Comparison of ENCODE assay signal across 1 cellular context in the genomic region with DNA sequence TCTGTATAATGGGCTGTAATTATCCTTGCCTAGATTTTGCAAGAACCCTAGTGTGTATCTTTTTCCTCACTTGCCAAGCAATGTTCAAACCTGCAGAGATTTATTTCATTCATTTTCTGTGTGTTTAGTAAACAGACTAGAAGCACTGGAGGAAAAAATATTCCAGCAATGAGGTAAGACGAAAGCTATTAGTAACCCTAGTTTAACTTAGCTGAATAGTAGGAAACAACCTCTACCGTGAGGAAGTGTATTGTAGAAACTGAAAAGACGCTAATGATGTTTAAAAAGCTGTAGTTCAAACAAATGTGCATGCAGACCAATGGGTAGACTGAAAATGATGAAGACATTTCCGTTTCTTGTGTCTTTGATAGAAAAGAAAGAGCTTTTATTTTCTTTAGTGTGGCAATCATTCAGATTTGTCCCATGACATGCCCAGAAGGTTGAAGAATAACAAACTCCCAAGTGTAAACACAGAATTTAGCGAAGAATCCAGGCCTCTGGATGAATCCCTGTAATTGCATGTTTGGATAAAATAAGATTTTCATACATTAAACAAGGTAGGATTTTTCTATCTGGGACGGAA.
TF ChIP-seq lines count a peak whose summit lies in the region.

No MANE protein-coding gene starts in this region.

TF ChIP-seq in SK-N-SH treated with all-trans-retinoic acid at 6 μM for 48 hours, 23 proteins besides CTCF, POLR2A, EP300 and RAD21 (continued from another document):
- TF ChIP-seq, protein P1, sequence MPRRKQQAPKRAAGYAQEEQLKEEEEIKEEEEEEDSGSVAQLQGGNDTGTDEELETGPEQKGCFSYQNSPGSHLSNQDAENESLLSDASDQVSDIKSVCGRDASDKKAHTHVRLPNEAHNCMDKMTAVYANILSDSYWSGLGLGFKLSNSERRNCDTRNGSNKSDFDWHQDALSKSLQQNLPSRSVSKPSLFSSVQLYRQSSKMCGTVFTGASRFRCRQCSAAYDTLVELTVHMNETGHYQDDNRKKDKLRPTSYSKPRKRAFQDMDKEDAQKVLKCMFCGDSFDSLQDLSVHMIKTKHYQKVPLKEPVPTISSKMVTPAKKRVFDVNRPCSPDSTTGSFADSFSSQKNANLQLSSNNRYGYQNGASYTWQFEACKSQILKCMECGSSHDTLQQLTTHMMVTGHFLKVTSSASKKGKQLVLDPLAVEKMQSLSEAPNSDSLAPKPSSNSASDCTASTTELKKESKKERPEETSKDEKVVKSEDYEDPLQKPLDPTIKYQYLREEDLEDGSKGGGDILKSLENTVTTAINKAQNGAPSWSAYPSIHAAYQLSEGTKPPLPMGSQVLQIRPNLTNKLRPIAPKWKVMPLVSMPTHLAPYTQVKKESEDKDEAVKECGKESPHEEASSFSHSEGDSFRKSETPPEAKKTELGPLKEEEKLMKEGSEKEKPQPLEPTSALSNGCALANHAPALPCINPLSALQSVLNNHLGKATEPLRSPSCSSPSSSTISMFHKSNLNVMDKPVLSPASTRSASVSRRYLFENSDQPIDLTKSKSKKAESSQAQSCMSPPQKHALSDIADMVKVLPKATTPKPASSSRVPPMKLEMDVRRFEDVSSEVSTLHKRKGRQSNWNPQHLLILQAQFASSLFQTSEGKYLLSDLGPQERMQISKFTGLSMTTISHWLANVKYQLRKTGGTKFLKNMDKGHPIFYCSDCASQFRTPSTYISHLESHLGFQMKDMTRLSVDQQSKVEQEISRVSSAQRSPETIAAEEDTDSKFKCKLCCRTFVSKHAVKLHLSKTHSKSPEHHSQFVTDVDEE (CRISPR knock-in tag; IDR thresholded peaks at IDR 0.05), result no peak
- no peak for TF ChIP-seq TCF4 (CRISPR knock-in tag; IDR thresholded peaks at IDR 0.05; ENCODE audit: borderline replicate concordance)
- no peak for TF ChIP-seq BACH2 (CRISPR knock-in tag; IDR thresholded peaks at IDR 0.05; ENCODE audit: borderline replicate concordance)
- TF ChIP-seq, protein P2, sequence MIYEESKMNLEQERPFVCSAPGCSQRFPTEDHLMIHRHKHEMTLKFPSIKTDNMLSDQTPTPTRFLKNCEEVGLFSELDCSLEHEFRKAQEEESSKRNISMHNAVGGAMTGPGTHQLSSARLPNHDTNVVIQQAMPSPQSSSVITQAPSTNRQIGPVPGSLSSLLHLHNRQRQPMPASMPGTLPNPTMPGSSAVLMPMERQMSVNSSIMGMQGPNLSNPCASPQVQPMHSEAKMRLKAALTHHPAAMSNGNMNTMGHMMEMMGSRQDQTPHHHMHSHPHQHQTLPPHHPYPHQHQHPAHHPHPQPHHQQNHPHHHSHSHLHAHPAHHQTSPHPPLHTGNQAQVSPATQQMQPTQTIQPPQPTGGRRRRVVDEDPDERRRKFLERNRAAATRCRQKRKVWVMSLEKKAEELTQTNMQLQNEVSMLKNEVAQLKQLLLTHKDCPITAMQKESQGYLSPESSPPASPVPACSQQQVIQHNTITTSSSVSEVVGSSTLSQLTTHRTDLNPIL (CRISPR knock-in tag; IDR thresholded peaks at IDR 0.05; ENCODE audit: low read depth), result no peak
- TF ChIP-seq ZNF8 (CRISPR knock-in tag; IDR thresholded peaks at IDR 0.05), result no peak
- TF ChIP-seq, protein P3, sequence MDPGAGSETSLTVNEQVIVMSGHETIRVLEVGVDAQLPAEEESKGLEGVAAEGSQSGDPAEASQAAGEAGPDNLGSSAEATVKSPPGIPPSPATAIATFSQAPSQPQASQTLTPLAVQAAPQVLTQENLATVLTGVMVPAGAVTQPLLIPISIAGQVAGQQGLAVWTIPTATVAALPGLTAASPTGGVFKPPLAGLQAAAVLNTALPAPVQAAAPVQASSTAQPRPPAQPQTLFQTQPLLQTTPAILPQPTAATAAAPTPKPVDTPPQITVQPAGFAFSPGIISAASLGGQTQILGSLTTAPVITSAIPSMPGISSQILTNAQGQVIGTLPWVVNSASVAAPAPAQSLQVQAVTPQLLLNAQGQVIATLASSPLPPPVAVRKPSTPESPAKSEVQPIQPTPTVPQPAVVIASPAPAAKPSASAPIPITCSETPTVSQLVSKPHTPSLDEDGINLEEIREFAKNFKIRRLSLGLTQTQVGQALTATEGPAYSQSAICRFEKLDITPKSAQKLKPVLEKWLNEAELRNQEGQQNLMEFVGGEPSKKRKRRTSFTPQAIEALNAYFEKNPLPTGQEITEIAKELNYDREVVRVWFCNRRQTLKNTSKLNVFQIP (CRISPR knock-in tag; IDR thresholded peaks at IDR 0.05; ENCODE audit: borderline replicate concordance, low read depth), result no peak
- no peak for TF ChIP-seq ZNF70 (CRISPR knock-in tag; IDR thresholded peaks at IDR 0.05)
- TF ChIP-seq OSR1 (CRISPR knock-in tag; IDR thresholded peaks at IDR 0.05), result no peak
- TF ChIP-seq, protein P4, sequence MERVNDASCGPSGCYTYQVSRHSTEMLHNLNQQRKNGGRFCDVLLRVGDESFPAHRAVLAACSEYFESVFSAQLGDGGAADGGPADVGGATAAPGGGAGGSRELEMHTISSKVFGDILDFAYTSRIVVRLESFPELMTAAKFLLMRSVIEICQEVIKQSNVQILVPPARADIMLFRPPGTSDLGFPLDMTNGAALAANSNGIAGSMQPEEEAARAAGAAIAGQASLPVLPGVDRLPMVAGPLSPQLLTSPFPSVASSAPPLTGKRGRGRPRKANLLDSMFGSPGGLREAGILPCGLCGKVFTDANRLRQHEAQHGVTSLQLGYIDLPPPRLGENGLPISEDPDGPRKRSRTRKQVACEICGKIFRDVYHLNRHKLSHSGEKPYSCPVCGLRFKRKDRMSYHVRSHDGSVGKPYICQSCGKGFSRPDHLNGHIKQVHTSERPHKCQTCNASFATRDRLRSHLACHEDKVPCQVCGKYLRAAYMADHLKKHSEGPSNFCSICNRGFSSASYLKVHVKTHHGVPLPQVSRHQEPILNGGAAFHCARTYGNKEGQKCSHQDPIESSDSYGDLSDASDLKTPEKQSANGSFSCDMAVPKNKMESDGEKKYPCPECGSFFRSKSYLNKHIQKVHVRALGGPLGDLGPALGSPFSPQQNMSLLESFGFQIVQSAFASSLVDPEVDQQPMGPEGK (CRISPR knock-in tag; IDR thresholded peaks at IDR 0.05; ENCODE audit: borderline replicate concordance), result no peak
